Comparison of ENCODE assay signal across 8 cellular contexts in the genomic region with DNA sequence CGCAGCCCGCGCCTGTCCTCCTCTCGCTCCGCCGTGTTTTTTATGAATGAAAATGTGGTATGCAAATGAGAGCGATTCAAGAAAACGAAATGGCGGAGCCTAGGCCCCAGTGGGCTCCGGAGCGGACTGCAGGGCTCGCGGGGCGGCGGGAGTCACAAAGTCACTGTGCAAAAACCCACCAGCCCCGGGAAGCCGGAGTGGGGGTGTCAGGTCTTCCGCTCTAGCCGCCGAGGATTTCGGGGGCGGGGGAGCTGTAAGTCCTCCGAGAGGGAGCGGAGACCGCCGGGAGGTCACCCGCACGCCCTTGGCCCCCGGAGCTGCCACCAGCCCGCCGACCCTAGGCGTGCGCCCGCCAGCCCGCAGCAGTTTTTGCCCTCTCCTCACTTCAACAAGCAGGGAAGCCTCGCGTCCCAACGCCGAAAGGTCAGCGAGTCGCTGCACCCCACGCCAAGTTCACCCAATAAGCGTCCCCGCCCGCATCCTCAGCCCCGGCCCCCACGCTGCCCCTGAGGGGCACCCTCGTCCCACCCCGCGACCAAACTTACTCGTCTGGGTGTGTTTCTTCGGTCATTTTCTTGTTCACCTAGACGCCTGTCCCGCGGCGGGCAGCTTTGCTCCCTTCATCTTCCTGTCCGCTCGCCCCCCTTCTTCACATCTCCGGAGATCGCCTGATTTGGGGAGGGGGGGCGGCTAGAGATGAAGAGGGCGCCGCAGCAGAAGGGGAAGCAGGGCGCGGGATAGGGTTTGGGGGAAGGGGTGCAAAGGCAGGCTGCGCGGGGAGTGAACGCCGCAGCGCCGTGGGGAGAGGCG. TPM values are rescaled to one million over a fixed set of nuclear protein-coding genes. Genes with fewer than 3 reads are reported as not detected.
A peak's percentile ranks its signal among the peaks of the same experiment; 100 is the strongest.
DNase-seq lines count a peak whose midpoint lies in the region; ATAC-seq, FAIRE-seq and TF ChIP-seq lines count a peak whose summit lies in the region.

No MANE protein-coding gene starts in this region.

- CTCF ChIA-PET in activated naive CD4-positive, alpha-beta T cell treated with anti-CD3 and anti-CD28 coated beads, Interleukin-2, amount 10 ng/mL, durations not matched to agents 7 days and 5 days (lab: Charles Lee): interaction anchor here (1.0 kb wide), 1 partner anchor 49 kb away, joined by 3 read pairs; no protein-coding TSS in a partner anchor

- no peak for TF ChIP-seq POLR2A in vagina (IDR thresholded peaks at IDR 0.05)

- H3K9me3 ChIP-seq in osteoblast (ENCODE audit: low read depth, low read length) (no peaks in the 10 kb centered on the region), vagina (no peaks in the 10 kb centered on the region)

- no peaks in the 10 kb centered on the region for H3K9me3 Mint-ChIP-seq in activated naive CD4-positive, alpha-beta T cell treated with anti-CD3 and anti-CD28 coated beads, Interleukin-2, amount 10 ng/mL, durations not matched to agents 7 days and 5 days

- H4K20me1 ChIP-seq in osteoblast (ENCODE audit: insufficient read depth, low read length): peaks cover 31% of the 10 kb centered on the region

- no peak for FAIRE-seq in GM19239 (lab: Jason Lieb, UNC)

- peaks cover 5% of the 10 kb centered on the region for H3K36me3 Mint-ChIP-seq in activated naive CD4-positive, alpha-beta T cell treated with anti-CD3 and anti-CD28 coated beads, Interleukin-2, amount 10 ng/mL, durations not matched to agents 7 days and 5 days

- ATAC-seq in HG03460 (IDR thresholded peaks at IDR 0.05; ENCODE audit: unreplicated experiment): peak; percentile 33

- H3K27ac ChIP-seq in osteoblast (ENCODE audit: low read depth, low read length) (peak overlapping the region; percentile 75), vagina (peak overlapping the region; percentile 94)

- intact Hi-C loops in vagina (cut with DNase I): loop anchor here (5.0 to 10.0 kb wide), 3 partner anchors 167 to 377 kb away; partner anchors contain the start of genes ACTR2 and CEP68

- DNase-seq in C1 segment of cervical spinal cord (lab: John Stamatoyannopoulos, UW) (peak in 12 of 14 donors; percentile 41 to 86 (median 70)), GM19239 (ENCODE audit: insufficient read length, low spot score) (peak; percentile 57), globus pallidus (ENCODE audit: low spot score) (peak; percentile 56), osteoblast (ENCODE audit: insufficient read length, low spot score, missing footprints) (peak; percentile 84), vagina (ENCODE audit: extremely low spot score in 2 of 2) (no peak)
- DNase-seq in activated naive CD4-positive, alpha-beta T cell treated with anti-CD3 and anti-CD28 coated beads, Interleukin-2, amount 10 ng/mL, durations not matched to agents 7 days and 5 days: peak; percentile 73

- H3K27me3 ChIP-seq in osteoblast (ENCODE audit: insufficient read depth, low read length): no peaks in the 10 kb centered on the region
- H3K27me3 ChIP-seq in vagina: no peaks in the 10 kb centered on the region

- peak overlapping the region; percentile 77 for H3K4me2 ChIP-seq in osteoblast (ENCODE audit: insufficient read depth, low read length)

- peak overlapping the region; percentile 90 for H3K27ac Mint-ChIP-seq in activated naive CD4-positive, alpha-beta T cell treated with anti-CD3 and anti-CD28 coated beads, Interleukin-2, amount 10 ng/mL, durations not matched to agents 7 days and 5 days

- peak overlapping the region; percentile 94 for H3K4me3 Mint-ChIP-seq in activated naive CD4-positive, alpha-beta T cell treated with anti-CD3 and anti-CD28 coated beads, Interleukin-2, amount 10 ng/mL, durations not matched to agents 7 days and 5 days

- peaks cover 33% of the 10 kb centered on the region for H3K4me1 Mint-ChIP-seq in activated naive CD4-positive, alpha-beta T cell treated with anti-CD3 and anti-CD28 coated beads, Interleukin-2, amount 10 ng/mL, durations not matched to agents 7 days and 5 days

- H3K36me3 ChIP-seq in osteoblast (ENCODE audit: insufficient read depth, low read length) (no peaks in the 10 kb centered on the region), vagina (no peaks in the 10 kb centered on the region)

- H3K27me3 Mint-ChIP-seq in activated naive CD4-positive, alpha-beta T cell treated with anti-CD3 and anti-CD28 coated beads, Interleukin-2, amount 10 ng/mL, durations not matched to agents 7 days and 5 days: peaks cover 56% of the 10 kb centered on the region

- peak overlapping the region; percentile 93 for H3K4me3 ChIP-seq in osteoblast (ENCODE audit: insufficient read depth, low read length)
- H3K4me3 ChIP-seq in vagina: peak overlapping the region; percentile 73 to 91

- peaks cover 61% of the 10 kb centered on the region for H3K79me2 ChIP-seq in osteoblast (ENCODE audit: insufficient read depth, low read length)

- TF ChIP-seq CTCF in osteoblast (IDR thresholded peaks at IDR 0.05; ENCODE audit: extremely low read depth, low read depth, low read length) (no peak), vagina (IDR thresholded peaks at IDR 0.05) (no peak)

- peaks cover 15% of the 10 kb centered on the region for H3K4me1 ChIP-seq in osteoblast (ENCODE audit: insufficient read depth, low read length)
- peaks cover 32% of the 10 kb centered on the region for H3K4me1 ChIP-seq in vagina

- H2AFZ ChIP-seq in osteoblast (ENCODE audit: low read length): peak overlapping the region; percentile 49

TF ChIP-seq in PFSK-1, 5 proteins besides CTCF, POLR2A, EP300 and RAD21:
- TF ChIP-seq POLR2AphosphoS5 (IDR thresholded peaks at IDR 0.05; ENCODE audit: low read depth, low read length): no peak
- TF ChIP-seq FOXP2 (optimal IDR thresholded peaks at IDR 0.05; ENCODE audit: borderline replicate concordance, extremely low read depth, extremely low read length, insufficient read depth): no peak
- peak; percentile 55; the same call in 1 of the 2 replicates for TF ChIP-seq TAF1 (IDR thresholded peaks at IDR 0.05; ENCODE audit: borderline replicate concordance, insufficient read depth, low read length)
- no peak for TF ChIP-seq SIN3A (IDR thresholded peaks at IDR 0.05; ENCODE audit: borderline replicate concordance, insufficient read depth, low read length)
- TF ChIP-seq REST (IDR thresholded peaks at IDR 0.05; ENCODE audit: insufficient read depth in 1 of 2, low read depth in 2 of 2, low read length in 2 of 2): no peak
TF ChIP-seq in PFSK-1: peak in this region for 1.

RNA-seq across cellular contexts. Expression of gene SPRED2, which starts 0.8 kb away (rescaled TPM):
- 79.9 TPM for polyA plus RNA-seq in PFSK-1 (2012; ENCODE audit: insufficient read length, low read depth)
- 15.3 and 17.4 TPM in 2 replicates for total RNA-seq in osteoblast
- 18.4 TPM for total RNA-seq in vagina

Comparison
In these comparisons a context has a peak if more than half of its experiments do, and no peak if none do; other contexts are left out.
1. DNase-seq: peak in C1 segment of cervical spinal cord (12 of 14), GM19239 (single experiment), activated naive CD4-positive, alpha-beta T cell treated with anti-CD3 and anti-CD28 coated beads, Interleukin-2, amount 10 ng/mL, durations not matched to agents 7 days and 5 days (single experiment), globus pallidus (single experiment) and osteoblast (single experiment); none in vagina (0 of 2).